Comparison of ENCODE assay signal across 9 cellular contexts in the genomic region with DNA sequence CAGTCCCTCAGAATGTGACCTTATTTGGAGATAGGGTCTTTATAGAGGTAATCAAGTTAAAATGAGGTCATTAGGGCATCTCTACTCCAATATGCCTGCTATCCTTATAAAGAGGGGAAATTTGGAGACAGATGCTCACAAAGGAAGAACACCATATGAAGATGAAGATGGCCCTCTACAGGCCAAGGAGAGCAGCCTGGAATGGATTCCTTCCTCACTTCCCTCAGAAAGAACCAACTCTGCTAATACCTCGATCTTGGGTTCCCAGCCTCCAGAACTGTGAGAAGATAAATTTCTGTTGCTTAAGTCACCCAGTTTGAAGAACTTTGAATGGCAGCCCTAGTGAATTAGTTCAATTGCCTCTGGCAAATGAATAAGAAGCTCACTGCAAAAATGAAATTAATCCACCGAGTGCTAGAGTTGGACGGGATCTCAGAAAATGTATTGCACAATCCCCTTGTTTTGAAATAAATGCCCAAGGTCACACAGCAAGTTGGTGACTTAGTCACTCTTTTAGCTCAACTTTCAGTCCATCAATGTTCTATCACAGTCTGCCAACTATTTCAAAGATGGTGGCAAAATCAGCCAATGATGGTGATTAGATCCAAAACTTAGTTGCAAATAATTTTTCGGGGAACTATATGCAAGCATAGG. TPM values are rescaled to one million over a fixed set of nuclear protein-coding genes. Genes with fewer than 3 reads are reported as not detected.
DNase-seq lines count a peak whose midpoint lies in the region; ATAC-seq and TF ChIP-seq lines count a peak whose summit lies in the region.
"Not testable (repeated sequence)": the region's sequence is repeated elsewhere in the genome, so short reads cannot be mapped to it uniquely, and the experiment has no call there.
"Had no signal": no experiment of that assay in that cellular context is flagged by ENCODE, and none has a peak within 500 bp of the region (broad histone marks: within the 10 kb centered on the region; RNA-seq: fewer than 3 reads in every experiment).

No MANE protein-coding gene starts in this region.

- ATAC-seq in left cardiac atrium: peak; percentile 30 to 62

- H3K4me1 ChIP-seq in adipocyte (ENCODE audit: control insufficient read depth, insufficient read depth, low read length): not testable (repeated sequence)

- H3K36me3 ChIP-seq in adipocyte (ENCODE audit: control insufficient read depth, insufficient read depth, low read length, severe bottlenecking): not testable (repeated sequence)

- DNase-seq in Daoy (ENCODE audit: low read depth): peak; percentile 32
- DNase-seq in HT-29 (ENCODE audit: low spot score): peak; percentile 3
- peak; percentile 44 for DNase-seq in NOMO-1 treated with dmso at 0.1 percent for 144 hours (lab: John Stamatoyannopoulos, UW; ENCODE audit: unreplicated experiment)
- peak; percentile 43 for DNase-seq in adipocyte (ENCODE audit: low read depth)
- DNase-seq in epithelial cell of prostate (ENCODE audit: low read depth, low spot score); left cardiac atrium; neural crest cell (ENCODE audit: low read depth, low spot score): not testable (repeated sequence)

- TF ChIP-seq CTCF in neural crest cell (conservative IDR thresholded peaks at IDR 0.05): peak; percentile 17

- H3K9ac ChIP-seq in adipocyte (ENCODE audit: low read length): not testable (repeated sequence)

- peak overlapping the region; percentile 37 for H3K27ac ChIP-seq in epithelial cell of prostate

- intact Hi-C loops in left cardiac atrium (cut with DNase I): not testable (repeated sequence)

- H3K9me3 ChIP-seq in adipocyte (ENCODE audit: control insufficient read depth, low read length): not testable (repeated sequence)

- H3K4me3 Mint-ChIP-seq in neural crest cell: not testable (repeated sequence)

- H3K9me3 Mint-ChIP-seq in neural crest cell: not testable (repeated sequence)

- H3K27me3 ChIP-seq in adipocyte (replicated peaks; ENCODE audit: control insufficient read depth, insufficient read depth, low read length): not testable (repeated sequence)

- not testable (repeated sequence) for H3K4me1 Mint-ChIP-seq in neural crest cell

- H3K27me3 Mint-ChIP-seq in neural crest cell (ENCODE audit: low read depth): not testable (repeated sequence)

- not testable (repeated sequence) for H3K27ac Mint-ChIP-seq in neural crest cell (ENCODE audit: unreplicated experiment)

- H3K36me3 Mint-ChIP-seq in neural crest cell (ENCODE audit: low read depth): not testable (repeated sequence)

- H3K4me3 ChIP-seq in adipocyte (ENCODE audit: low read length): not testable (repeated sequence)

RNA-seq across cellular contexts. Expression of gene FAM72A, which starts 27.1 kb away (rescaled TPM):
- 11.4 and 20.7 TPM in 2 replicates for total RNA-seq in Daoy (2014; rRNA removed; shearing (Covaris generic))
- total RNA-seq in HT-29 (2014; rRNA removed; shearing (Covaris generic)): 3.8 and 10.9 TPM in 2 replicates
- total RNA-seq in left cardiac atrium: 1 to 10 TPM; 1.5 to 2.0 TPM
- total RNA-seq in neural crest cell: 11.2 and 13.0 TPM in 2 replicates

RNA-seq across cellular contexts. Expression of gene SRGAP2, which starts 27.8 kb away (rescaled TPM):
- total RNA-seq in Daoy (2014; rRNA removed; shearing (Covaris generic)): 16.7 and 17.8 TPM in 2 replicates
- 37.9 and 40.3 TPM in 2 replicates for total RNA-seq in HT-29 (2014; rRNA removed; shearing (Covaris generic))
- 10 to 100 TPM; 31.3 to 31.9 TPM for total RNA-seq in left cardiac atrium
- total RNA-seq in neural crest cell: 117 and 126 TPM in 2 replicates

RNA-seq across cellular contexts. Expression of gene AVPR1B, which starts 58.4 kb away (rescaled TPM):
- total RNA-seq in Daoy (2014; rRNA removed; shearing (Covaris generic)): not detected in 2 replicates
- total RNA-seq in HT-29 (2014; rRNA removed; shearing (Covaris generic)): not detected in 2 replicates
- total RNA-seq in left cardiac atrium: not detected
- total RNA-seq in neural crest cell: not detected in 2 replicates
- total RNA-seq: activated CD8-positive, alpha-beta T cell treated with anti-CD3 and anti-CD28 coated beads for 36 hours; esophagus squamous epithelium had no signal
